8 cellular contexts compared by ENCODE assay signal in the genomic region with DNA sequence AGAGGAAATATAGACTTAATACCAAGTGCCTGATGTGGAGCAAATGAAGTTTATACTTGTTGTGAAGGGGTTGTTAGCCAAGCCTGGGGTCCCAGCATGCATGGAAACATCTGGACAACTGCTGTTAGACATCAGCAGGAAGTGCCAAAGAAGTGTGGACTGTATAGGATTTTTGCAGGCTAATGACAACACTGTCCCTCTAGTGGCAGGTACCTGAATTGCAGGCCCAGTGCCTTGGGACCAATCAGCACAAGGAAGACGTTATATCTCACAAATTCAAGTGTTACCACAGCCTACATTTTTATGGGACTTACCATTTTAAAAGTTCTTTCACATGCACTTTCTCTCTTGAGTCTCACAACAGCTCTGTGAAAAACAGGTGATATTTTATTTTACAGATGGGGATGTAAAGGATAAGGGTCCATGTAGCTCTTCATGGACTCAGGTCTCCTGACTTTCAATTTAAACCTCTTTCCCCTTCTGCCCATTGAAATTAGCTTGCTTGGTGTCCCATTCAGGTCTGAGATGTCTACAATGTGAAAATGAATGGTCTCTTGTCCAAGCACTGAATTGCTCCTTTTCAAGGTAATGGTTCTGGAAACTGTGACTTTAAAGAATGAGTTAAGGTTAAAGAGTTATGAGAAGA.
DNase-seq lines count a peak whose midpoint lies in the region; ATAC-seq and TF ChIP-seq lines count a peak whose summit lies in the region.

No MANE protein-coding gene starts in this region.

- H3K9me2 ChIP-seq in Loucy (replicated peaks; ENCODE audit: low read depth, low read length), result no peaks in the 10 kb centered on the region

- H3K4me3 Mint-ChIP-seq in mesothelial cell of epicardium, result no peak overlapping the region

- no peak overlapping the region for H3K9ac ChIP-seq in Loucy (ENCODE audit: low read depth, low read length, poor library complexity, severe bottlenecking)
- no peak overlapping the region for H3K9ac ChIP-seq in colonic mucosa (ENCODE audit: low read depth in 2 of 2, low read length in 2 of 2)

- H3K36me3 Mint-ChIP-seq in mesothelial cell of epicardium, result no peaks in the 10 kb centered on the region

- no peak overlapping the region for H3K4me3 ChIP-seq in Loucy (ENCODE audit: low read length, poor library complexity, severe bottlenecking)
- H3K4me3 ChIP-seq in colonic mucosa, result no peak overlapping the region

- no peak overlapping the region for H3K27ac Mint-ChIP-seq in mesothelial cell of epicardium

- TF ChIP-seq CTCF in Loucy (conservative IDR thresholded peaks at IDR 0.05; ENCODE audit: low read length) (peak; percentile 99), colonic mucosa (IDR thresholded peaks at IDR 0.05) (peak; percentile 98), mesothelial cell of epicardium (IDR thresholded peaks at IDR 0.05; ENCODE audit: unreplicated experiment) (peak; percentile 84)

- no peaks in the 10 kb centered on the region for H3K79me2 ChIP-seq in Loucy (ENCODE audit: insufficient read depth, low read length)

- H3K9me3 ChIP-seq in Loucy (ENCODE audit: insufficient read depth, low read depth, low read length) (no peaks in the 10 kb centered on the region; the same call in 1 of the 2 replicates), colonic mucosa (no peaks in the 10 kb centered on the region)

- H3K36me3 ChIP-seq in Loucy (ENCODE audit: insufficient read depth, low read length), result no peaks in the 10 kb centered on the region
- no peaks in the 10 kb centered on the region for H3K36me3 ChIP-seq in colonic mucosa

- H3K4me1 ChIP-seq in Loucy (ENCODE audit: insufficient read depth, low read length, poor library complexity, severe bottlenecking), result no peaks in the 10 kb centered on the region
- no peaks in the 10 kb centered on the region for H3K4me1 ChIP-seq in colonic mucosa

- intact Hi-C loops in colonic mucosa (cut with DNase I), result loop anchor here (2.0 kb wide), 1 partner anchor 235 kb away; no protein-coding TSS in a partner anchor

- H3K4me2 ChIP-seq in Loucy (ENCODE audit: low read depth, low read length, poor library complexity, severe bottlenecking), result no peak overlapping the region

- no peak overlapping the region for H3K27ac ChIP-seq in colonic mucosa

- H2AFZ ChIP-seq in Loucy (ENCODE audit: low read length), result no peak overlapping the region; the same call in 1 of the 2 replicates

- H3K27me3 ChIP-seq in Loucy (ENCODE audit: insufficient read depth, low read length, poor library complexity, severe bottlenecking), result no peaks in the 10 kb centered on the region
- H3K27me3 ChIP-seq in colonic mucosa, result no peaks in the 10 kb centered on the region

- H3K27me3 Mint-ChIP-seq in mesothelial cell of epicardium (ENCODE audit: low read depth), result no peaks in the 10 kb centered on the region

- H3K4me1 Mint-ChIP-seq in mesothelial cell of epicardium, result peaks cover 16% of the 10 kb centered on the region

- peaks cover 14% of the 10 kb centered on the region for H3K9me3 Mint-ChIP-seq in mesothelial cell of epicardium

- DNase-seq in NCI-H345 (lab: John Stamatoyannopoulos, UW) (peak; percentile 20), NCI-H345 treated with DMSO at 0.1 percent for 48 hours (lab: John Stamatoyannopoulos, UW; ENCODE audit: unreplicated experiment) (no peak), colonic mucosa (peak; percentile 73), mesothelial cell of epicardium (ENCODE audit: low spot score in 2 of 2, unreplicated experiment in 2 of 2) (no peak)
- peak; percentile 71 for DNase-seq in activated CD4-positive, CD25-positive, alpha-beta regulatory T cell treated with anti-CD3 and anti-CD28 coated beads, Interleukin-2, amount 50 U/mL, for 72 hours
- DNase-seq in stimulated activated naive CD8-positive, alpha-beta T cell treated with anti-CD3 and anti-CD28 coated beads, Interleukin-15, Interleukin-2, amounts not matched to agents 100 U/mL and 50 U/mL, for 24 hours, result peak; percentile 74

- peak; percentile 64 for ATAC-seq in stimulated activated naive CD8-positive, alpha-beta T cell treated with anti-CD3 and anti-CD28 coated beads, Interleukin-15, Interleukin-2, amounts not matched to agents 100 U/mL and 50 U/mL, for 24 hours
- ATAC-seq in GM19324 (IDR thresholded peaks at IDR 0.05; ENCODE audit: low FRiP score, unreplicated experiment), result no peak

- no peaks in the 10 kb centered on the region for H4K20me1 ChIP-seq in Loucy (ENCODE audit: insufficient read depth, low read length, poor library complexity, severe bottlenecking)

- no peaks in the 10 kb centered on the region for H3F3A ChIP-seq in Loucy (ENCODE audit: low read depth)

Comparison
In these comparisons a context has a peak if more than half of its experiments do, and no peak if none do; other contexts are left out.
1. DNase-seq: peak in NCI-H345 (single experiment), activated CD4-positive, CD25-positive, alpha-beta regulatory T cell treated with anti-CD3 and anti-CD28 coated beads, Interleukin-2, amount 50 U/mL, for 72 hours (single experiment), colonic mucosa (single experiment) and stimulated activated naive CD8-positive, alpha-beta T cell treated with anti-CD3 and anti-CD28 coated beads, Interleukin-15, Interleukin-2, amounts not matched to agents 100 U/mL and 50 U/mL, for 24 hours (single experiment); none in NCI-H345 treated with DMSO at 0.1 percent for 48 hours (single experiment) and mesothelial cell of epicardium (0 of 2).
2. Peak in every context shown above with its lines, with median percentiles within 50 percentile points of each other: CTCF ChIP-seq.